ENCODE assay signal across 8 cellular contexts in the genomic region with DNA sequence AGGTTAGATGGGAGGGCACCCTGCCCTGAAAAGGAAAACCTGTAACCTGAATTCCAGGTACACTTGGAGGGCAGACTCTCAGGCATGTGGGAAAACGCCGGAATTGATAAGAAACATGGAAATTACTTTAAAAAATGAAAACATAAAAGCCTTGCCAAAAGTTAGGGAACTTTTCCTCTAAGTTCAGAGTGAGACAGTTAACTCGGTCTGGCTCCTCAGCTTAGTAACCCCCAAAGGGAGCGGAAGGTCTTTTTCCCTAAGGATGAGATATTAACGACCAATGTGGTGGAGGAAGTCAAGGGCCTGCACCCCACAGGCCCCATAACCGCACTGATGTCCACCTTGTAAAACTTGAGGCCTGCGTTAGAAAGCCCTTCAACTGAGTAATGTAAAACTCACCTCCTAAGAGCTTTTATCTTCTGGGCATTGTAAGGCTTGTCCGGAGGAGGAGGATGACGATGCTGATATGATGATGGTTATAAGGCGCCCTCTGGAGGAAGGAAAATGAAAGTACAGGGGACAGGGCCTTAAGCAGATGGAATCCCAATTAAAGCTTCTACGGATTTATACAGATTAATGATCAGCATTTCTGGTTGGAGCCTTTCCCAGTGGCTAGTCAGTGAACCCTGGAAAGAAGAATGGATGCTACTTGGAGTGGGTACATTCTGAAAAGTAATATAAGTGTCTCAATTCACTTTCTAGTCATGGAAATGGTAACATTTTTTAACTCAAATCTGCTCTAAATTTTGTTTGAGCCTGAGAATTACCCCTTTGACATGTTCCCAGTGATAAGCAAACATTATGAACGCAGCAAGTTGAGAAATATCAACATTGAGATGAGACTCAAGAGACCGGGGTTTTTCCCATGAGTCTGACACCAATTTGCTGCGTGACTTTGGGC. TPM values are rescaled to one million over a fixed set of nuclear protein-coding genes. Genes with fewer than 3 reads are reported as not detected.
A peak's percentile ranks its signal among the peaks of the same experiment; 100 is the strongest.
DNase-seq lines count a peak whose midpoint lies in the region; ATAC-seq and TF ChIP-seq lines count a peak whose summit lies in the region.

No MANE protein-coding gene starts in this region.

- H3K27ac ChIP-seq in SU-DHL-6 (ENCODE audit: low read depth, low read length) (no peak overlapping the region), endodermal cell (ENCODE audit: low read depth, low read length) (peak overlapping the region; percentile 40), urinary bladder (ENCODE audit: low read depth) (peak overlapping the region; percentile 96)

- ATAC-seq in HG02763 (IDR thresholded peaks at IDR 0.05; ENCODE audit: unreplicated experiment) (peak; percentile 68), memory B cell (ENCODE audit: low read depth) (peak; percentile 81)

- H3K4me3 Mint-ChIP-seq in endodermal cell (peak overlapping the region; percentile 67), memory B cell (peak overlapping the region; percentile 87)

- no peaks in the 10 kb centered on the region for H3K36me3 ChIP-seq in SU-DHL-6 (ENCODE audit: low read length)
- H3K36me3 ChIP-seq in endodermal cell (ENCODE audit: control insufficient read depth, insufficient read depth, low read length) = no peaks in the 10 kb centered on the region
- H3K36me3 ChIP-seq in urinary bladder (ENCODE audit: insufficient read depth) = no peaks in the 10 kb centered on the region

- H3K9me3 Mint-ChIP-seq in endodermal cell (no peaks in the 10 kb centered on the region), memory B cell (no peaks in the 10 kb centered on the region)

- H3K9me2 ChIP-seq in SU-DHL-6 (replicated peaks; ENCODE audit: insufficient read depth, low read length) = no peaks in the 10 kb centered on the region

- H3K27me3 ChIP-seq in SU-DHL-6 (ENCODE audit: low read length) = no peaks in the 10 kb centered on the region
- H3K27me3 ChIP-seq in endodermal cell (ENCODE audit: control insufficient read depth, insufficient read depth, low read length, poor library complexity, severe bottlenecking) = peaks cover 12% of the 10 kb centered on the region

- H3K9me3 ChIP-seq in SU-DHL-6 (ENCODE audit: insufficient read depth, low read length) (no peaks in the 10 kb centered on the region), endodermal cell (ENCODE audit: control insufficient read depth, low read length) (no peaks in the 10 kb centered on the region)

- H4K20me1 ChIP-seq in SU-DHL-6 (ENCODE audit: low read depth, low read length) = no peaks in the 10 kb centered on the region; the same call in 1 of the 2 replicates

- peak overlapping the region; percentile 91 for H3K27ac Mint-ChIP-seq in endodermal cell
- peak overlapping the region; percentile 4 for H3K27ac Mint-ChIP-seq in memory B cell

- H3F3A ChIP-seq in SU-DHL-6 (ENCODE audit: insufficient read depth) = no peaks in the 10 kb centered on the region

- H3K36me3 Mint-ChIP-seq in endodermal cell (ENCODE audit: low read depth) (no peaks in the 10 kb centered on the region), memory B cell (no peaks in the 10 kb centered on the region)

- in situ Hi-C loops in GM13977 (cut with MboI; ENCODE audit: low pct_unique_long_range_greater_than_20kb, low sequenced_read_pairs, unreplicated experiment) = loop anchor here (25.0 kb wide), 1 partner anchor 508 kb away; a partner anchor contains a TSS

- H3K27me3 Mint-ChIP-seq in endodermal cell (ENCODE audit: insufficient read depth) (peaks cover 15% of the 10 kb centered on the region), memory B cell (no peaks in the 10 kb centered on the region)

- H3K79me2 ChIP-seq in SU-DHL-6 (ENCODE audit: insufficient read depth, low read length) = no peaks in the 10 kb centered on the region

- H3K4me3 ChIP-seq in AG10803 (ENCODE audit: low read length) (peak overlapping the region; percentile 96), SU-DHL-6 (ENCODE audit: insufficient read depth, low read length, poor library complexity, severe bottlenecking) (no peak overlapping the region), endodermal cell (ENCODE audit: low read length) (peak overlapping the region; percentile 72), urinary bladder (ENCODE audit: low read depth, low read length) (peak overlapping the region; percentile 49)

- WGBS in endodermal cell (ENCODE audit: insufficient coverage in 1 of 2, insufficient read length in 1 of 2), 2 experiments = 21 to 30% methylated on average over 12 to 14 of the region's 14 CpGs
- WGBS in urinary bladder = 6% methylated on average over 14 of the region's 14 CpGs

- TF ChIP-seq CTCF in AG10803 (conservative IDR thresholded peaks at IDR 0.05; ENCODE audit: low read length) = peak; percentile 73
- peak; percentile 63 for TF ChIP-seq CTCF in GM13977 (IDR thresholded peaks at IDR 0.05; ENCODE audit: extremely low read depth, insufficient read depth, missing control alignments)
- peak; percentile 94 for TF ChIP-seq CTCF in SU-DHL-6 (IDR thresholded peaks at IDR 0.05; ENCODE audit: insufficient read depth, low read length, poor library complexity, severe bottlenecking)
- peak; percentile 93 for TF ChIP-seq CTCF in endodermal cell (conservative IDR thresholded peaks at IDR 0.05)

- no peak overlapping the region for H3K9ac ChIP-seq in SU-DHL-6 (ENCODE audit: low read length)
- H3K9ac ChIP-seq in endodermal cell (ENCODE audit: extremely low read depth, low read length, poor library complexity, severe bottlenecking) = no peak overlapping the region

- H3K4me1 ChIP-seq in endodermal cell (ENCODE audit: control insufficient read depth, insufficient read depth, low read length) (peaks cover 10% of the 10 kb centered on the region), urinary bladder (ENCODE audit: insufficient read depth) (peaks cover 1% of the 10 kb centered on the region)

- peak; percentile 87 for DNase-seq in AG10803 (ENCODE audit: low read depth)
- DNase-seq in GM13977 (ENCODE audit: low spot score) = peak; percentile 82
- DNase-seq in NAMALWA (ENCODE audit: low spot score) = peak; percentile 85
- peak; percentile 78 for DNase-seq in endodermal cell
- DNase-seq in memory B cell (ENCODE audit: low spot score in 2 of 2) = peak; percentile 12 to 55

- H3K4me2 ChIP-seq in SU-DHL-6 (ENCODE audit: low read depth, low read length, poor library complexity, severe bottlenecking) = no peak overlapping the region

- no peak overlapping the region for H2AFZ ChIP-seq in SU-DHL-6 (ENCODE audit: low read depth, low read length, severe bottlenecking)

- H3K4me1 Mint-ChIP-seq in endodermal cell (peaks cover 27% of the 10 kb centered on the region), memory B cell (peaks cover 12% of the 10 kb centered on the region)

RNA-seq across cellular contexts. Expression of a gene that starts 0.7 kb away (rescaled TPM):
- 10 to 100 TPM; 42.2 to 99.7 TPM for total RNA-seq in endodermal cell
- 251 TPM for polyA plus RNA-seq in endodermal cell (2013, experiment 1 of 2)
- 245 TPM for polyA plus RNA-seq in endodermal cell (2013, experiment 2 of 2)
- total RNA-seq in urinary bladder = 11,897 TPM
- polyA plus RNA-seq in urinary bladder = 1,063 TPM

Comparison
In these comparisons a context has a peak if more than half of its experiments do, and no peak if none do; other contexts are left out.
1. DNase-seq: peak in every context shown above with its lines; median percentile 87 in AG10803; 85 in NAMALWA; 82 in GM13977; 78 in endodermal cell; 34 in memory B cell.
2. RNA of a gene that starts 0.7 kb away (total RNA-seq): 11,897 TPM in urinary bladder (single experiment); 42.2 to 99.7 TPM in endodermal cell; every median in the first group is over 100 times any median in the second.
3. Peak in every context shown above with its lines, with median percentiles within 50 percentile points of each other: CTCF ChIP-seq.